28 cellular contexts compared by ENCODE assay signal in the genomic region with DNA sequence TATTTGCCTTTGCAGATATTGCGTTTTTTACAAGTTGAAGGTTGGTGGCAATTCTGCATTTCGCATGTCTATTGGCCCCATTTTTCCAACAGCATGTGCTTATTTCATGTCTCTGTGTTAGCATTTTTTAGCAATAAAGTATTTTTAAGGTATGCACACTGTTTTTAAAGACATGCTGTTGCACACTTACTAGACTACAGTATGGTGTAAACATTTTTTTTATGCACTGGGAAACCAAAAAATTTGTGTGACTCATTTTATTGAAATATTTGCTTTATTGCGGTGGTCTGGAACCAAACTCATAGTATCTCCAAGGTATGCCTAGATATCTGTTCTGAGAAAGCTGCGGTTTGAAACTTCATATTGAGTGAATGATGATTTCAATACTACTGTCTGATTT. TPM values are rescaled to one million over a fixed set of nuclear protein-coding genes. Genes with fewer than 3 reads are reported as not detected.
A peak's percentile ranks its signal among the peaks of the same experiment; 100 is the strongest.
DNase-seq lines count a peak whose midpoint lies in the region; ATAC-seq and TF ChIP-seq lines count a peak whose summit lies in the region.
"Had no signal": no experiment of that assay in that cellular context is flagged by ENCODE, and none has a peak within 500 bp of the region (broad histone marks: within the 10 kb centered on the region; RNA-seq: fewer than 3 reads in every experiment).

No MANE protein-coding gene starts in this region.

- peaks cover 15% of the 10 kb centered on the region for H3K36me3 Mint-ChIP-seq in osteocyte (ENCODE audit: unreplicated experiment)
- H3K36me3 Mint-ChIP-seq in endothelial cell (ENCODE audit: low read depth, unreplicated experiment): peaks cover 13% of the 10 kb centered on the region
- H3K36me3 Mint-ChIP-seq: CD4-positive, alpha-beta memory T cell had no signal

- TF ChIP-seq CTCF in choroid plexus epithelial cell (conservative IDR thresholded peaks at IDR 0.05; ENCODE audit: low read depth, low read length): no peak
- TF ChIP-seq CTCF in osteocyte (IDR thresholded peaks at IDR 0.05): no peak
- TF ChIP-seq CTCF in endothelial cell (IDR thresholded peaks at IDR 0.05; ENCODE audit: unreplicated experiment): no peak

- peaks cover 69% of the 10 kb centered on the region for H3K4me1 Mint-ChIP-seq in osteocyte (ENCODE audit: unreplicated experiment)
- no peaks in the 10 kb centered on the region for H3K4me1 Mint-ChIP-seq in endothelial cell (ENCODE audit: unreplicated experiment)
- H3K4me1 Mint-ChIP-seq: CD4-positive, alpha-beta memory T cell had no signal

- peaks cover 17% of the 10 kb centered on the region for H3K36me3 ChIP-seq in SK-N-MC (ENCODE audit: insufficient read depth, low read length)

- no peak overlapping the region for H3K4me3 Mint-ChIP-seq in osteocyte (ENCODE audit: unreplicated experiment)
- no peak overlapping the region for H3K4me3 Mint-ChIP-seq in endothelial cell (ENCODE audit: unreplicated experiment)
- H3K4me3 Mint-ChIP-seq: CD4-positive, alpha-beta memory T cell had no signal

- H3K9me3 Mint-ChIP-seq in osteocyte (ENCODE audit: unreplicated experiment): peaks cover 5% of the 10 kb centered on the region
- H3K9me3 Mint-ChIP-seq in endothelial cell (ENCODE audit: unreplicated experiment): no peaks in the 10 kb centered on the region

- peak overlapping the region; percentile 57 for H3K27ac Mint-ChIP-seq in osteocyte (ENCODE audit: unreplicated experiment)
- H3K27ac Mint-ChIP-seq in endothelial cell (ENCODE audit: unreplicated experiment): no peak overlapping the region
- H3K27ac Mint-ChIP-seq: CD4-positive, alpha-beta memory T cell had no signal

- ATAC-seq in HG02798 (IDR thresholded peaks at IDR 0.05; ENCODE audit: poor library complexity, unreplicated experiment) (no peak), GM18867 (IDR thresholded peaks at IDR 0.05; ENCODE audit: unreplicated experiment) (no peak), GM18909 (IDR thresholded peaks at IDR 0.05; ENCODE audit: poor library complexity, unreplicated experiment) (no peak)
- ATAC-seq: K562, Panc1 had no signal

- no peaks in the 10 kb centered on the region for H3K27me3 Mint-ChIP-seq in osteocyte (ENCODE audit: unreplicated experiment)
- H3K27me3 Mint-ChIP-seq in endothelial cell (ENCODE audit: unreplicated experiment): peaks cover 4% of the 10 kb centered on the region

- H3K9me3 ChIP-seq in SK-N-MC (ENCODE audit: low read depth, low read length): no peaks in the 10 kb centered on the region

- peak; percentile 25 for DNase-seq in GM04503 (ENCODE audit: low read depth)
- DNase-seq in SK-N-MC (ENCODE audit: low read depth, low spot score): no peak
- DNase-seq in choroid plexus epithelial cell (ENCODE audit: low read depth): peak; percentile 32
- DNase-seq in osteocyte (ENCODE audit: extremely low spot score, unreplicated experiment): no peak
- DNase-seq in endothelial cell (ENCODE audit: low spot score): no peak
- DNase-seq: AML-193; CD4-positive, alpha-beta memory T cell; COR-L47; DMS53; GDM1; Kasumi-1; NCI-H1694; NCI-H2081; NCI-H2227 treated with DMSO at 0.1 percent for 48 hours; NCI-H526 treated with DMSO at 0.1 percent for 48 hours; SHP77 had no signal

- H3K27ac ChIP-seq in SK-N-MC: 0 out of 2 replicates have a peak overlapping the region, but pooled peaks have one; percentile 19
- H3K27ac ChIP-seq: BLaER1 treated with 17β-estradiol and CSF1 and Interleukin-3, amounts not matched to agents 10 nM and 100 nM; RWPE1 had no signal

- no peak overlapping the region for H3K9ac ChIP-seq in SK-N-MC (ENCODE audit: insufficient read length)
- H3K9ac ChIP-seq: BLaER1 treated with 17β-estradiol and CSF1 and Interleukin-3, amounts not matched to agents 10 nM and 100 nM had no signal

- no peak overlapping the region for H3K4me3 ChIP-seq in SK-N-MC
- no peak overlapping the region for H3K4me3 ChIP-seq in choroid plexus epithelial cell (ENCODE audit: low read depth, low read length)
- H3K4me3 ChIP-seq: BLaER1 treated with 17β-estradiol and CSF1 and Interleukin-3, amounts not matched to agents 10 nM and 100 nM; K562 had no signal

RNA-seq across cellular contexts. Expression of a gene that starts 55.4 kb away (rescaled TPM):
- total RNA-seq in osteocyte: not detected in 2 replicates
- not detected for total RNA-seq in endothelial cell (ENCODE audit: unreplicated experiment)
- total RNA-seq: CD4-positive, alpha-beta memory T cell; Daoy; HepG2; HT-29; K562; MCF 10A; NCI-H460 had no signal

Comparison
In these comparisons a context has a peak if more than half of its experiments do, and no peak if none do; other contexts are left out.
1. DNase-seq: peak in GM04503 (single experiment) and choroid plexus epithelial cell (single experiment); none in SK-N-MC (single experiment), osteocyte (single experiment) and endothelial cell (single experiment).